1 cellular context compared by ENCODE assay signal in the genomic region with DNA sequence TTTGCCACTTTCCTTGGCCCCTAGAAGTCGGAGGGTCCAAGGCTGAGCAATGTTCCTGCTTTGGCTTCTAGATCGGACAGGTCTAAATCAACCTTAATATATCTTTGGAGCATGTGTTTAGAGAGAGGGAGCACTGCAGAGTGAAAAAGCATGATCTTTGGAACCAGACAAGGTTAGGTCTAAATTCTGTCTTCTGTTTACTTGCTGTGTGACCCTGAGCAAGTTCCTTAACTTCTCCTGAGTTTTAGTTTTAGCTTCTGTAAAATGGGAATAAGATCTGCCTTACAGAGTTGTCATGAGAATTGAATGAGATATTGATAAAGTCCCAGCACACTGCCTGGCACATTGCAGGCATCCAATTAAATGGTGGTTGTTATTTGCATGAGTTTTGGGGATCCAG.
TF ChIP-seq lines count a peak whose summit lies in the region.

No MANE protein-coding gene starts in this region.

TF ChIP-seq in liver, 16 proteins besides CTCF, POLR2A, EP300 and RAD21 (continued from another document):
- TF ChIP-seq, protein P1, sequence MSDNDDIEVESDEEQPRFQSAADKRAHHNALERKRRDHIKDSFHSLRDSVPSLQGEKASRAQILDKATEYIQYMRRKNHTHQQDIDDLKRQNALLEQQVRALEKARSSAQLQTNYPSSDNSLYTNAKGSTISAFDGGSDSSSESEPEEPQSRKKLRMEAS (IDR thresholded peaks at IDR 0.05) = peak; percentile 74
- TF ChIP-seq HNF4G (IDR thresholded peaks at IDR 0.05) (peak; percentile 42), JUND (IDR thresholded peaks at IDR 0.05) (no peak), YY1 (IDR thresholded peaks at IDR 0.05) (no peak), FOXA2 (IDR thresholded peaks at IDR 0.05) (peak; percentile 34)
- TF ChIP-seq, protein P2, sequence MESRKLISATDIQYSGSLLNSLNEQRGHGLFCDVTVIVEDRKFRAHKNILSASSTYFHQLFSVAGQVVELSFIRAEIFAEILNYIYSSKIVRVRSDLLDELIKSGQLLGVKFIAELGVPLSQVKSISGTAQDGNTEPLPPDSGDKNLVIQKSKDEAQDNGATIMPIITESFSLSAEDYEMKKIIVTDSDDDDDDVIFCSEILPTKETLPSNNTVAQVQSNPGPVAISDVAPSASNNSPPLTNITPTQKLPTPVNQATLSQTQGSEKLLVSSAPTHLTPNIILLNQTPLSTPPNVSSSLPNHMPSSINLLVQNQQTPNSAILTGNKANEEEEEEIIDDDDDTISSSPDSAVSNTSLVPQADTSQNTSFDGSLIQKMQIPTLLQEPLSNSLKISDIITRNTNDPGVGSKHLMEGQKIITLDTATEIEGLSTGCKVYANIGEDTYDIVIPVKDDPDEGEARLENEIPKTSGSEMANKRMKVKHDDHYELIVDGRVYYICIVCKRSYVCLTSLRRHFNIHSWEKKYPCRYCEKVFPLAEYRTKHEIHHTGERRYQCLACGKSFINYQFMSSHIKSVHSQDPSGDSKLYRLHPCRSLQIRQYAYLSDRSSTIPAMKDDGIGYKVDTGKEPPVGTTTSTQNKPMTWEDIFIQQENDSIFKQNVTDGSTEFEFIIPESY (IDR thresholded peaks at IDR 0.05) = peak; percentile 22
TF ChIP-seq in liver: peak in this region for 8.
